ENCODE assay signal across 16 cellular contexts in the genomic region with DNA sequence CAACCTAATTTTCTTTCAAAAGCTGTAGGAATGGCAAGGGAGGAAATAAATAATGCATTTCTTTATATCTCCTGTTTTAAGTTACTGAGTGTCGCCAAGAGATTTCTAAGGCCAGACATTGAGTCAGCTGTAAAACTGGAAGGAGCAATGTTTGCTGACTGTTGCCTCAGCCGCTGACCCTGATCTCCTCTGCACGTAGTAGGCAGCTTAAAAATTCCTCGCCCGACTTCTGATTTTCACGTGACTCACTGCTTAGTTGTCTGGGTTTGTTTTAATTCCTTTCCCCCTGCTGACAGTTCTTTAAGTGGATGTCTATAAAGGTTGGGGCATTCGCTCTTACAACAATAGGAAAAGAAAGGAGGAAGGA.
DNase-seq lines count a peak whose midpoint lies in the region; ATAC-seq, FAIRE-seq and TF ChIP-seq lines count a peak whose summit lies in the region.
"Had no signal": no experiment of that assay in that cellular context is flagged by ENCODE, and none has a peak within 500 bp of the region (broad histone marks: within the 10 kb centered on the region; RNA-seq: fewer than 3 reads in every experiment).

No MANE protein-coding gene starts in this region.

- H3K27ac Mint-ChIP-seq in GM23338: no peak overlapping the region
- H3K27ac Mint-ChIP-seq: B cell; CD8-positive, alpha-beta T cell had no signal

- no peak overlapping the region for H3K4me3 Mint-ChIP-seq in GM23338
- H3K4me3 Mint-ChIP-seq: B cell; CD8-positive, alpha-beta T cell had no signal

- H3F3A ChIP-seq in GM23338 (replicated peaks; ENCODE audit: low read depth): no peaks in the 10 kb centered on the region

- H3K9me2 ChIP-seq in GM23338 (ENCODE audit: insufficient read depth): 0 out of 2 replicates have a peak, but pooled peaks cover 4% of the 10 kb centered on the region

- FAIRE-seq in K562 (lab: Jason Lieb, UNC): no peak
- FAIRE-seq: H54 had no signal

- TF ChIP-seq RAD21 in K562 (CRISPR knock-in tag; conservative IDR thresholded peaks at IDR 0.05 in 1 of 2, IDR thresholded peaks at IDR 0.05 in 1 of 2): no peak

- H3K4me1 Mint-ChIP-seq in GM23338: peaks cover 24% of the 10 kb centered on the region; the same call in 2 of the 3 replicates

- no peaks in the 10 kb centered on the region for H3K79me2 ChIP-seq in GM23338 (replicated peaks; ENCODE audit: insufficient read depth)
- no peaks in the 10 kb centered on the region for H3K79me2 ChIP-seq in K562 (ENCODE audit: control insufficient read depth, insufficient read depth, low read length)

- TF ChIP-seq EP300 in K562 (IDR thresholded peaks at IDR 0.05; ENCODE audit: low read length) (no peak), tibial nerve (IDR thresholded peaks at IDR 0.05) (no peak)

- H4K20me1 ChIP-seq in GM23338 (replicated peaks; ENCODE audit: insufficient read depth) (no peaks in the 10 kb centered on the region), K562 (replicated peaks; ENCODE audit: control insufficient read depth, insufficient read depth, low read length) (0 out of 2 replicates have a peak, but pooled peaks cover under 1% of the 10 kb centered on the region)

- BruUV-seq in K562 (replicated peaks; lab: Mats Ljungman, UMichigan): no TSS peak

- TF ChIP-seq POLR2A in K562 (conservative IDR thresholded peaks at IDR 0.05) (no peak), tibial nerve (IDR thresholded peaks at IDR 0.05) (no peak)

- no peaks in the 10 kb centered on the region for H3K27me3 Mint-ChIP-seq in GM23338 (ENCODE audit: insufficient read depth, low read depth, poor library complexity)
- H3K27me3 Mint-ChIP-seq: B cell had no signal

- no peaks in the 10 kb centered on the region for H3K9me1 ChIP-seq in K562 (ENCODE audit: control insufficient read depth, insufficient read depth, low read length)

- intact Hi-C loops in K562 (cut with micrococcal nuclease): no loop called here

- H3K27ac ChIP-seq in 22Rv1 (peak overlapping the region; percentile 55), GM23338 (ENCODE audit: low read depth) (no peak overlapping the region), K562 (ENCODE audit: extremely low read depth, low read depth, low read length) (no peak overlapping the region), mesodermal cell (ENCODE audit: low read depth, low read length, severe bottlenecking) (peak overlapping the region; percentile 87), tibial nerve (no peak overlapping the region)
- H3K27ac ChIP-seq: C4-2B, HL-60 had no signal

- ATAC-seq in GM23338 (no peak), K562 (no peak)
- ATAC-seq: CD8-positive, alpha-beta T cell; HCT116 had no signal

- DNase-seq in GM23338 (ENCODE audit: low spot score): peak; percentile 21
- no peak for DNase-seq in K562 (ENCODE audit: extremely low read depth in 1 of 4, low spot score in 3 of 4)
- DNase-seq in CD1c-positive myeloid dendritic cell (ENCODE audit: extremely low spot score): no peak
- DNase-seq in SIG-M5 (lab: John Stamatoyannopoulos, UW): no peak
- DNase-seq in tibial nerve (ENCODE audit: low spot score in 2 of 2): no peak
- DNase-seq: ACHN; CD8-positive, alpha-beta T cell; GF-D8; IMR-90 had no signal

- H3K9me3 Mint-ChIP-seq in GM23338: no peaks in the 10 kb centered on the region
- H3K9me3 Mint-ChIP-seq: CD8-positive, alpha-beta T cell had no signal

- H2AFZ ChIP-seq in GM23338 (no peak overlapping the region), K562 (ENCODE audit: low read depth, low read length) (no peak overlapping the region)

- WGBS in K562 (ENCODE audit: insufficient coverage, low coverage, missing lambda C conversion rate): 8% methylated on average over 6 of the region's 7 CpGs
- 85 to 89% methylated on average over 3 to 6 of the region's 7 CpGs for WGBS in mesodermal cell (ENCODE audit: insufficient coverage in 2 of 2), 2 experiments
- WGBS in tibial nerve, 2 donors: 89 to 94% methylated on average over 7 of the region's 7 CpGs

- POLR2A ChIA-PET in K562 (lab: Yijun Ruan, JAX): interaction anchor here (0.6 to 0.7 kb wide), 2 partner anchors 14 to 15 kb away, joined by 3 to 4 read pairs; no protein-coding TSS in a partner anchor

- H3K9me3 ChIP-seq in K562 (replicated peaks; ENCODE audit: control insufficient read depth, insufficient read depth, low read depth, low read length) (no peaks in the 10 kb centered on the region), mesodermal cell (ENCODE audit: control insufficient read depth, low read length) (no peaks in the 10 kb centered on the region), tibial nerve (no peaks in the 10 kb centered on the region)

- TF ChIP-seq CTCF in 22Rv1 (IDR thresholded peaks at IDR 0.05): no peak
- TF ChIP-seq CTCF in GM23338 (conservative IDR thresholded peaks at IDR 0.05; ENCODE audit: low read depth in 2 of 2): no peak
- no peak for TF ChIP-seq CTCF in K562 (IDR thresholded peaks at IDR 0.05 in 2 of 3, conservative IDR thresholded peaks at IDR 0.05 in 1 of 3; ENCODE audit: insufficient read depth in 2 of 3, low read depth in 1 of 3, low read length in 3 of 3)
- TF ChIP-seq CTCF in tibial nerve (IDR thresholded peaks at IDR 0.05): no peak

- H3K4me2 ChIP-seq in GM23338 (no peak overlapping the region), K562 (ENCODE audit: insufficient read depth, low read length) (no peak overlapping the region)

- in situ Hi-C loops in K562 (cut with MboI): no loop called here

- no peaks in the 10 kb centered on the region for H3K36me3 Mint-ChIP-seq in GM23338 (ENCODE audit: low read depth)
- H3K36me3 Mint-ChIP-seq: CD8-positive, alpha-beta T cell had no signal

- H3K27me3 ChIP-seq in GM23338 (ENCODE audit: insufficient read depth) (no peaks in the 10 kb centered on the region), K562 (ENCODE audit: control insufficient read depth in 2 of 2, insufficient read depth in 2 of 2, low read length in 2 of 2) (peaks cover 3 to 4% of the 10 kb centered on the region in 2 experiments; a peak in 2 of 5 replicates), tibial nerve (no peaks in the 10 kb centered on the region)

- H3K4me3 ChIP-seq in GM23338: no peak overlapping the region
- no peak overlapping the region for H3K4me3 ChIP-seq in K562
- H3K4me3 ChIP-seq in mesodermal cell (ENCODE audit: extremely low read depth, insufficient read depth, low read length, poor library complexity, severe bottlenecking): no peak overlapping the region
- no peak overlapping the region for H3K4me3 ChIP-seq in tibial nerve

- CTCF ChIA-PET in K562 (lab: Yijun Ruan, JAX; ENCODE audit: low intra/inter-chr PET ratio): no interaction called here

- no peak overlapping the region for H3K9ac ChIP-seq in K562 (ENCODE audit: insufficient read depth in 1 of 2, low read depth in 2 of 2, low read length in 2 of 2)

- H3K4me1 ChIP-seq in GM23338 (ENCODE audit: insufficient read depth) (peaks cover 16% of the 10 kb centered on the region; the same call in 1 of the 2 replicates), K562 (replicated peaks in 1 of 2; ENCODE audit: control insufficient read depth in 2 of 2, insufficient read depth in 2 of 2, low read length in 2 of 2) (no peaks in the 10 kb centered on the region), mesodermal cell (ENCODE audit: control insufficient read depth, insufficient read depth, low read length, poor library complexity, severe bottlenecking) (peaks cover 14% of the 10 kb centered on the region), tibial nerve (no peaks in the 10 kb centered on the region)

- H3K36me3 ChIP-seq in GM23338 (ENCODE audit: insufficient read depth) (no peaks in the 10 kb centered on the region), K562 (ENCODE audit: control insufficient read depth, insufficient read depth, low read length) (no peaks in the 10 kb centered on the region), mesodermal cell (ENCODE audit: control insufficient read depth, insufficient read depth, low read length) (no peaks in the 10 kb centered on the region), tibial nerve (no peaks in the 10 kb centered on the region)

TF ChIP-seq in K562, 482 proteins besides CTCF, POLR2A, EP300 and RAD21 (continues in another document):
- TF ChIP-seq PTRF (tag; IDR thresholded peaks at IDR 0.05) (no peak), ZNF57 (CRISPR knock-in tag; IDR thresholded peaks at IDR 0.05) (no peak)

Comparison
In these comparisons a context has a peak if more than half of its experiments do, and no peak if none do; other contexts are left out.
1. H3K27ac ChIP-seq: peak in 22Rv1 (single experiment) and mesodermal cell (single experiment); none in GM23338 (single experiment), K562 (single experiment) and tibial nerve (0 of 4).